Comparison of ENCODE assay signal across 18 cellular contexts in genomic region chr18:26003391-26003790, GRCh38.
A peak's percentile ranks its signal among the peaks of the same experiment; 100 is the strongest.
DNase-seq lines count a peak whose midpoint lies in the region; ATAC-seq and TF ChIP-seq lines count a peak whose summit lies in the region.
"Had no signal": no experiment of that assay in that cellular context is flagged by ENCODE, and none has a peak within 500 bp of the region (broad histone marks: within the 10 kb centered on the region; RNA-seq: fewer than 3 reads in every experiment).

No MANE protein-coding gene starts in this region.

- no peak overlapping the region for H3K4me3 Mint-ChIP-seq in Caco-2 (ENCODE audit: unreplicated experiment)
- H3K4me3 Mint-ChIP-seq: activated T-cell treated with anti-CD3 and anti-CD28 coated beads, Interleukin-2, amount 50 U/mL, for 24 hours; central memory CD8-positive, alpha-beta T cell; immature natural killer cell; mesothelial cell of epicardium had no signal

- POLR2A ChIA-PET in Caco-2 (lab: Charles Lee), result no interaction called here

- no peaks in the 10 kb centered on the region for H3K36me3 ChIP-seq in Caco-2 (ENCODE audit: control insufficient read depth, insufficient read depth, low read length)
- H3K36me3 ChIP-seq: thoracic aorta had no signal

- no peak overlapping the region for H3K4me3 ChIP-seq in Caco-2 (ENCODE audit: low read depth, low read length)
- H3K4me3 ChIP-seq: thoracic aorta had no signal

- no peaks in the 10 kb centered on the region for H3K4me1 Mint-ChIP-seq in Caco-2 (ENCODE audit: low read depth, unreplicated experiment)
- H3K4me1 Mint-ChIP-seq: central memory CD8-positive, alpha-beta T cell; immature natural killer cell had no signal

- ATAC-seq in HG02798 (IDR thresholded peaks at IDR 0.05; ENCODE audit: poor library complexity, unreplicated experiment) (peak; percentile 9), GM18505 (IDR thresholded peaks at IDR 0.05; ENCODE audit: unreplicated experiment) (no peak), HG02759 (IDR thresholded peaks at IDR 0.05; ENCODE audit: unreplicated experiment) (no peak), GM18909 (IDR thresholded peaks at IDR 0.05; ENCODE audit: poor library complexity, unreplicated experiment) (no peak)
- ATAC-seq: sciatic nerve had no signal

- H3K9me3 ChIP-seq in Caco-2, result no peaks in the 10 kb centered on the region
- H3K9me3 ChIP-seq: SK-N-SH, thoracic aorta had no signal

- in situ Hi-C loops in SK-MEL-5 (cut with HindIII; ENCODE audit: low pct_unique_long_range_greater_than_20kb, low sequenced_read_pairs), result no loop called here

- H3K9me3 Mint-ChIP-seq in Caco-2 (ENCODE audit: unreplicated experiment), result no peaks in the 10 kb centered on the region
- H3K9me3 Mint-ChIP-seq: activated T-cell treated with anti-CD3 and anti-CD28 coated beads, Interleukin-2, amount 50 U/mL, for 24 hours; central memory CD8-positive, alpha-beta T cell; immature natural killer cell had no signal

- no TSS peak for BruUV-seq in Caco-2 (replicated peaks; lab: Mats Ljungman, UMichigan)

- H3K4me1 ChIP-seq in Caco-2, result no peaks in the 10 kb centered on the region

- peak; percentile 15 for DNase-seq in COLO668 (lab: John Stamatoyannopoulos, UW; ENCODE audit: unreplicated experiment)
- peak; percentile 52 for DNase-seq in SK-MEL-5 (ENCODE audit: low read depth, low spot score)
- DNase-seq in inferior parietal cortex (ENCODE audit: extremely low spot score), result peak; percentile 28
- DNase-seq in Caco-2, result no peak
- DNase-seq: activated CD4-positive, alpha-beta T cell treated with anti-CD3 and anti-CD28 coated beads, Interleukin-2, amount 50 U/mL, for 4 hours; activated T-cell treated with anti-CD3 and anti-CD28 coated beads, Interleukin-2, amount 50 U/mL, for 24 hours; immature natural killer cell; NCI-H1930; SK-N-SH; stimulated activated CD8-positive, alpha-beta memory T cell treated with anti-CD3 and anti-CD28 coated beads, Interleukin-4, amount 100 ng/mL, for 48 hours had no signal

- intact Hi-C loops in Caco-2 (cut with micrococcal nuclease; ENCODE audit: unreplicated experiment), result no loop called here

- no peaks in the 10 kb centered on the region for H3K36me3 Mint-ChIP-seq in Caco-2 (ENCODE audit: insufficient read depth, unreplicated experiment)
- H3K36me3 Mint-ChIP-seq: mesothelial cell of epicardium had no signal

- peaks cover 4% of the 10 kb centered on the region for H3K27me3 Mint-ChIP-seq in Caco-2 (ENCODE audit: insufficient read depth, unreplicated experiment)
- H3K27me3 Mint-ChIP-seq: activated T-cell treated with anti-CD3 and anti-CD28 coated beads, Interleukin-2, amount 50 U/mL, for 24 hours; central memory CD8-positive, alpha-beta T cell had no signal

- CTCF ChIA-PET in Caco-2 (lab: Charles Lee), result no interaction called here

- TF ChIP-seq POLR2A in GM18505 (IDR thresholded peaks at IDR 0.05; ENCODE audit: borderline replicate concordance, extremely low read depth, insufficient read depth, insufficient read length), result no peak

- no peaks in the 10 kb centered on the region for H3K27me3 ChIP-seq in Caco-2 (replicated peaks; ENCODE audit: control insufficient read depth, insufficient read depth, low read length)

- TF ChIP-seq CTCF in Caco-2 (IDR thresholded peaks at IDR 0.05; ENCODE audit: insufficient read depth in 1 of 2, low read depth in 1 of 2, low read length in 1 of 2, severe bottlenecking in 1 of 2, unreplicated experiment in 1 of 2), result no peak

- H3K27ac Mint-ChIP-seq in Caco-2 (ENCODE audit: unreplicated experiment), result no peak overlapping the region
- H3K27ac Mint-ChIP-seq: activated T-cell treated with anti-CD3 and anti-CD28 coated beads, Interleukin-2, amount 50 U/mL, for 24 hours; immature natural killer cell; mesothelial cell of epicardium had no signal

Comparison
In these comparisons a context has a peak if more than half of its experiments do, and no peak if none do; other contexts are left out.
1. DNase-seq: peak in COLO668 (single experiment), SK-MEL-5 (single experiment) and inferior parietal cortex (single experiment); none in Caco-2 (0 of 2).